Comparison of ENCODE assay signal across 27 cellular contexts in the genomic region with DNA sequence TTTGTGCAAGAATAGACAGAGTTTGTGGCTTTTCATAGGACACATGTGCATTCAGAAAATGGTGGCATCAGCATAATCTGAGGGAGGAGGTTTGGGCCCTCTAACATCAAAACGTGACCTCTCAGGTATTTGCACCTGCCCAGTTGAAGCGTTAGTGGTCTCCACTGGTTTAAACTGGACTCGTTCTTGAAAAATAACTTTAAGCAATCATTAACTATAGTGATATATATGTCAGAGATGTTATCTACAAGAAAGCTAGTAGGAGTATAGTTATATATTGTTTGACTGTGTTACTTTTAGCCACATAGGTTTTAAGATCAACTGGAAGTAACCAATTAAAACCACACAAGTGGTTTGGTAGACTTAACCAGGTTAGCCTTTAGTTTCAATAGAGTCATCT.
DNase-seq lines count a peak whose midpoint lies in the region; ATAC-seq, FAIRE-seq and TF ChIP-seq lines count a peak whose summit lies in the region.
"Had no signal": no experiment of that assay in that cellular context is flagged by ENCODE, and none has a peak within 500 bp of the region (broad histone marks: within the 10 kb centered on the region; RNA-seq: fewer than 3 reads in every experiment).

No MANE protein-coding gene starts in this region.

- DNase-seq in HepG2 (ENCODE audit: low spot score), result no peak
- no peak for DNase-seq in right lobe of liver
- DNase-seq in NCI-H1436 (lab: John Stamatoyannopoulos, UW), result no peak
- no peak for DNase-seq in glomerular visceral epithelial cell (ENCODE audit: extremely low spot score)
- no peak for DNase-seq in DMS 273 treated with DMSO at 0.1 percent for 48 hours (lab: John Stamatoyannopoulos, UW)
- DNase-seq: Caco-2; CD4-positive, alpha-beta memory T cell; GM23248; HCEC 1CT; IMR-90; MV-4-11; NCI-H1105 treated with DMSO at 0.1 percent for 48 hours; NCI-H1694; NCI-H2081; NCI-H345; NCI-H524; OCI-M1; SJCRH30; T-cell had no signal

- CTCF ChIA-PET in HepG2 (lab: Yijun Ruan, JAX; ENCODE audit: low intra/inter-chr PET ratio, low total read pairs), result no interaction called here

- in situ Hi-C loops in HepG2 (cut with HindIII; ENCODE audit: extremely low pct_ligation_motif_present, low pct_unique_long_range_greater_than_20kb), result no loop called here

- no peaks in the 10 kb centered on the region for H4K20me1 ChIP-seq in HepG2 (ENCODE audit: insufficient read depth, low read length)
- H4K20me1 ChIP-seq: BLaER1 treated with 17β-estradiol and CSF1 and Interleukin-3, amounts not matched to agents 10 nM and 100 nM had no signal

- ATAC-seq in HepG2 (no peak), right lobe of liver (no peak), GM21381 (IDR thresholded peaks at IDR 0.05; ENCODE audit: unreplicated experiment) (peak; percentile 63), HG03354 (IDR thresholded peaks at IDR 0.05; ENCODE audit: poor library complexity, severe bottlenecking, unreplicated experiment) (peak; percentile 73), HG03442 (IDR thresholded peaks at IDR 0.05; ENCODE audit: unreplicated experiment) (no peak)
- ATAC-seq: T-cell had no signal

- intact Hi-C loops in HepG2 (cut with micrococcal nuclease; ENCODE audit: unreplicated experiment), result no loop called here
- intact Hi-C loops in right lobe of liver (cut with DNase I), result no loop called here

- H3K4me3 ChIP-seq in HepG2 (replicated peaks in 1 of 3; ENCODE audit: insufficient read depth in 1 of 3, low read depth in 2 of 3, low read length in 3 of 3) (no peak overlapping the region), right lobe of liver (no peak overlapping the region)
- H3K4me3 ChIP-seq: BLaER1 treated with 17β-estradiol and CSF1 and Interleukin-3, amounts not matched to agents 10 nM and 100 nM; GM23248; SJCRH30 had no signal

- H3K9ac ChIP-seq in HepG2 (ENCODE audit: insufficient read depth, low read depth, low read length), result no peak overlapping the region
- H3K9ac ChIP-seq: BLaER1 treated with 17β-estradiol and CSF1 and Interleukin-3, amounts not matched to agents 10 nM and 100 nM; GM23248; KMS-11 had no signal

- TF ChIP-seq EP300 in HepG2 (IDR thresholded peaks at IDR 0.05; ENCODE audit: low read depth in 2 of 2, low read length in 2 of 2) (no peak), HepG2 (CRISPR knock-in tag; IDR thresholded peaks at IDR 0.05; ENCODE audit: borderline replicate concordance) (no peak)

- H3K27me3 ChIP-seq in HepG2 (ENCODE audit: control insufficient read depth in 1 of 2, insufficient read depth in 2 of 2, low read length in 2 of 2) (no peaks in the 10 kb centered on the region), right lobe of liver (no peaks in the 10 kb centered on the region)
- H3K27me3 ChIP-seq: BLaER1 treated with 17β-estradiol and CSF1 and Interleukin-3, amounts not matched to agents 10 nM and 100 nM; SJCRH30 had no signal

- BruUV-seq in HepG2 (replicated peaks; lab: Mats Ljungman, UMichigan), result no TSS peak

- no peak for TF ChIP-seq CTCF in HepG2 (CRISPR knock-in tag; IDR thresholded peaks at IDR 0.05)
- no peak for TF ChIP-seq CTCF in right lobe of liver (IDR thresholded peaks at IDR 0.05)

- H3K9me3 ChIP-seq in HepG2 (ENCODE audit: low read length) (peaks cover 91% of the 10 kb centered on the region), right lobe of liver (no peaks in the 10 kb centered on the region)
- H3K9me3 ChIP-seq: BLaER1 treated with 17β-estradiol and CSF1 and Interleukin-3, amounts not matched to agents 10 nM and 100 nM; Caco-2; SJCRH30 had no signal

- no peaks in the 10 kb centered on the region for H3K4me1 ChIP-seq in HepG2 (ENCODE audit: insufficient read depth, low read length)
- H3K4me1 ChIP-seq in right lobe of liver, result no peaks in the 10 kb centered on the region
- H3K4me1 ChIP-seq: BLaER1 treated with 17β-estradiol and CSF1 and Interleukin-3, amounts not matched to agents 10 nM and 100 nM; Caco-2; SJCRH30 had no signal

- WGBS in HepG2 (ENCODE audit: low lambda C conversion rate), result 4% methylated on average over 3 of the region's 3 CpGs
- WGBS in right lobe of liver (ENCODE audit: insufficient coverage, low coverage, low lambda C conversion rate, missing lambda C conversion rate), result 59% methylated on average over 3 of the region's 3 CpGs

- H2AFZ ChIP-seq in HepG2 (ENCODE audit: low read length), result no peak overlapping the region
- H2AFZ ChIP-seq: GM23248 had no signal

- H3K36me3 ChIP-seq in HepG2 (replicated peaks in 1 of 2; ENCODE audit: control insufficient read depth in 1 of 2, insufficient read depth in 2 of 2, low read length in 2 of 2), result no peaks in the 10 kb centered on the region
- no peaks in the 10 kb centered on the region for H3K36me3 ChIP-seq in right lobe of liver
- H3K36me3 ChIP-seq: BLaER1 treated with 17β-estradiol and CSF1 and Interleukin-3, amounts not matched to agents 10 nM and 100 nM; SJCRH30 had no signal

- H3K27ac ChIP-seq in HepG2 (ENCODE audit: extremely low read length, insufficient read depth, low read length) (no peak overlapping the region), right lobe of liver (no peak overlapping the region)
- H3K27ac ChIP-seq: 22Rv1; BLaER1 treated with 17β-estradiol and CSF1 and Interleukin-3, amounts not matched to agents 10 nM and 100 nM; GM23248; KMS-11; SJCRH30 had no signal

- no peak overlapping the region for H3K4me2 ChIP-seq in HepG2 (ENCODE audit: low read depth, low read length)
- H3K4me2 ChIP-seq: BLaER1 treated with 17β-estradiol and CSF1 and Interleukin-3, amounts not matched to agents 10 nM and 100 nM; KMS-11 had no signal

- POLR2A ChIA-PET in HepG2 (lab: Yijun Ruan, JAX), result no interaction called here

- H3K79me2 ChIP-seq in HepG2 (ENCODE audit: insufficient read depth, low read length), result no peaks in the 10 kb centered on the region

- no peak for FAIRE-seq in HepG2 (lab: Jason Lieb, UNC)
- FAIRE-seq: GM12891, RCC 7860 had no signal

- no peak for TF ChIP-seq POLR2A in HepG2 (IDR thresholded peaks at IDR 0.05; ENCODE audit: insufficient read depth in 1 of 2, low read depth in 2 of 2, low read length in 2 of 2)
- no peak for TF ChIP-seq POLR2A in right lobe of liver (IDR thresholded peaks at IDR 0.05)

- no peak for TF ChIP-seq RAD21 in HepG2 (CRISPR knock-in tag; IDR thresholded peaks at IDR 0.05)

TF ChIP-seq in HepG2, 621 proteins besides CTCF, POLR2A, EP300 and RAD21:
- TF ChIP-seq MAFK (conservative IDR thresholded peaks at IDR 0.05 in 1 of 2, IDR thresholded peaks at IDR 0.05 in 1 of 2; ENCODE audit: low read length in 2 of 2) (peak; percentile 70 to 83), MAFF (IDR thresholded peaks at IDR 0.05; ENCODE audit: low read depth, low read length) (peak; percentile 33; the same call in 1 of the 2 replicates), GTF3A (CRISPR knock-in tag; conservative IDR thresholded peaks at IDR 0.05) (no peak), EHMT2 (IDR thresholded peaks at IDR 0.05; ENCODE audit: borderline replicate concordance, low read depth, low read length) (no peak)

Comparison
In these comparisons a context has a peak if more than half of its experiments do, and no peak if none do; other contexts are left out.
1. ATAC-seq: peak in GM21381 (single experiment) and HG03354 (single experiment); none in HepG2 (single experiment), right lobe of liver (0 of 4) and HG03442 (single experiment).